12 cellular contexts compared by ENCODE assay signal in genomic region chr6:73665686-73666319, GRCh38. TPM values are rescaled to one million over a fixed set of nuclear protein-coding genes. Genes with fewer than 3 reads are reported as not detected.
DNase-seq lines count a peak whose midpoint lies in the region; ATAC-seq and TF ChIP-seq lines count a peak whose summit lies in the region.
"Had no signal": no experiment of that assay in that cellular context is flagged by ENCODE, and none has a peak within 500 bp of the region (broad histone marks: within the 10 kb centered on the region; RNA-seq: fewer than 3 reads in every experiment).

No MANE protein-coding gene starts in this region.

- DNase-seq in Calu3 (no peak), choroid plexus epithelial cell (ENCODE audit: low read depth) (peak; percentile 28), head of caudate nucleus (no peak), Right ventricle myocardium inferior (ENCODE audit: missing footprints) (no peak), COR-L47 (lab: John Stamatoyannopoulos, UW) (no peak), NCI-H1436 (lab: John Stamatoyannopoulos, UW) (no peak)
- DNase-seq: CD4-positive, alpha-beta T cell; hippocampal formation; NCI-H2081 treated with DMSO at 0.1 percent for 48 hours had no signal

- no TSS peak for BruUV-seq in Calu3 (replicated peaks; lab: Mats Ljungman, UMichigan)

- CTCF ChIA-PET in Calu3 (lab: Charles Lee): interaction anchor here (0.6 kb wide), 2 partner anchors 9 to 23 kb away, joined by 3 read pairs; no protein-coding TSS in a partner anchor

- peaks cover 17% of the 10 kb centered on the region for H3K4me1 Mint-ChIP-seq in Calu3 (ENCODE audit: low read depth, unreplicated experiment)

- ATAC-seq in GM19463 (IDR thresholded peaks at IDR 0.05; ENCODE audit: unreplicated experiment): peak; percentile 82
- ATAC-seq in HG03342 (IDR thresholded peaks at IDR 0.05; ENCODE audit: unreplicated experiment): peak; percentile 87
- ATAC-seq in Right ventricle myocardium inferior: no peak

- intact Hi-C loops in Calu3 (cut with micrococcal nuclease; ENCODE audit: unreplicated experiment): no loop called here
- intact Hi-C loops in head of caudate nucleus (cut with DNase I): no loop called here
- intact Hi-C loops in Right ventricle myocardium inferior (cut with DNase I): no loop called here

- no peak overlapping the region for H3K4me3 Mint-ChIP-seq in Calu3 (ENCODE audit: low read depth, unreplicated experiment)
- H3K4me3 Mint-ChIP-seq: CD4-positive, alpha-beta T cell; T-helper 2 cell treated with Interferon-gamma antibody and Interleukin-4, amounts not matched to agents 5 μg/mL and 100 μg/mL, for 36 hours had no signal

- no peaks in the 10 kb centered on the region for H3K36me3 Mint-ChIP-seq in Calu3 (ENCODE audit: insufficient read depth, unreplicated experiment)

- no peaks in the 10 kb centered on the region for H3K27me3 Mint-ChIP-seq in Calu3 (ENCODE audit: unreplicated experiment)

- TF ChIP-seq CTCF in Calu3 (IDR thresholded peaks at IDR 0.05; ENCODE audit: unreplicated experiment) (no peak), choroid plexus epithelial cell (conservative IDR thresholded peaks at IDR 0.05; ENCODE audit: low read depth, low read length) (no peak)

- peak overlapping the region; percentile 28 for H3K27ac Mint-ChIP-seq in Calu3 (ENCODE audit: unreplicated experiment)
- H3K27ac Mint-ChIP-seq: CD4-positive, alpha-beta T cell; T-helper 2 cell treated with Interferon-gamma antibody and Interleukin-4, amounts not matched to agents 5 μg/mL and 100 μg/mL, for 36 hours had no signal

- H3K4me3 ChIP-seq in choroid plexus epithelial cell (ENCODE audit: low read depth, low read length): no peak overlapping the region

- H3K9me3 Mint-ChIP-seq in Calu3 (ENCODE audit: low read depth, unreplicated experiment): no peaks in the 10 kb centered on the region
- H3K9me3 Mint-ChIP-seq: CD4-positive, alpha-beta T cell; T-helper 2 cell treated with Interferon-gamma antibody and Interleukin-4, amounts not matched to agents 5 μg/mL and 100 μg/mL, for 36 hours had no signal

RNA-seq across cellular contexts. Expression of gene SLC17A5, which starts 12.0 kb away (rescaled TPM):
- total RNA-seq in Calu3 (2022) (20.7 and 21.3 TPM in 2 replicates), Right ventricle myocardium inferior (5.9 TPM)

RNA-seq across cellular contexts. Expression of gene CD109, which starts 30.2 kb away (rescaled TPM):
- total RNA-seq in Calu3 (2022) (1.9 and 3.6 TPM in 2 replicates), Right ventricle myocardium inferior (7.3 TPM)
